In genomic region chr5:58116346-58116745, GRCh38 we compare ENCODE assay signal across 1 cellular context.
TF ChIP-seq lines count a peak whose summit lies in the region.

No MANE protein-coding gene starts in this region.

TF ChIP-seq in A549, 52 proteins besides CTCF, POLR2A, EP300 and RAD21 (continued from another document):
- TF ChIP-seq ZFP36 (IDR thresholded peaks at IDR 0.05; ENCODE audit: borderline replicate concordance, partially characterized antibody) (no peak), NR3C1 (IDR thresholded peaks at IDR 0.05) (no peak), FOXS1 (CRISPR knock-in tag; IDR thresholded peaks at IDR 0.05) (no peak), JUNB (IDR thresholded peaks at IDR 0.05) (no peak), ZSCAN20 (CRISPR knock-in tag; IDR thresholded peaks at IDR 0.05) (no peak), MAFK (IDR thresholded peaks at IDR 0.05; ENCODE audit: partially characterized antibody) (no peak)
